1 cellular context compared by ENCODE assay signal in the genomic region with DNA sequence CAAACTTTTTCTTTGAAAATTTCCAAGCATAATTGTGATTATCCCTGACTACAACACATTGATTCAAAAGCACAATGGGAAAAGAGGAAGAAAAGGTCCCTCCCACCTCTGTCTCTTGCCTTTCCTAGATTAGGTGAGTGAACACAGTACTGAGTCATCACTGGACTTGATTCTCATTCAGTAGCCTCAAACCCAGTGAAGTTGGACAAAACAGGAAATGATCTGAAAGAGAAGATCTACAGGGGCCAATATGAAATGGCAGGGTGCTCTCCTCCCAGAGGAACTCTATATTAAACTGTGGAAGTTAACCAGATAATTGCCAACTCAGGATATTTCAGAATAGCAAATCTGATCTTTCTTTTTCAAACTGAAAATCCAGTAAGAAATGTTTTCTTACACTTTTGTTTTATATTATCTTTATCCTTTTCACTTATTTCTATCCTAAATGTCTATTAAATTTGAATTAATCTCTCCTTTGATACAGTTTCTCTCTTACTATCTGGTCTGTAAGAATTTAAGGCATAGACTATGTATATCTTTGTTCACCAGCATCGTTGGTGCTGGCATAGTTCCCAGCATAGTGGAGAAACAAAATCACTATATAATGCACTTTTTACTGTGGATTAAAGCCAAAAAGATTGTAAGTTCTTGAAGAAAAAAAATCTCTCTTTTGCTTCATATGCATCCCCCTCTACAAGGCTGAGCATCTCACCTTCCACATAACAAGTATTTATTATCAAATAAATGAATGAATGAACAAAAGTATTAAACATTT.
TF ChIP-seq lines count a peak whose summit lies in the region.

No MANE protein-coding gene starts in this region.

TF ChIP-seq in HepG2, 621 proteins besides CTCF, POLR2A, EP300 and RAD21 (continued from another document):
- TF ChIP-seq TRIM24 (CRISPR knock-in tag; IDR thresholded peaks at IDR 0.05) (no peak), MAFF (IDR thresholded peaks at IDR 0.05; ENCODE audit: low read depth, low read length) (0 out of 2 replicates have a peak, but pooled peaks have one; percentile 16)
TF ChIP-seq in HepG2: peak in this region for 2.
